Comparison of ENCODE assay signal across 23 cellular contexts in the genomic region with DNA sequence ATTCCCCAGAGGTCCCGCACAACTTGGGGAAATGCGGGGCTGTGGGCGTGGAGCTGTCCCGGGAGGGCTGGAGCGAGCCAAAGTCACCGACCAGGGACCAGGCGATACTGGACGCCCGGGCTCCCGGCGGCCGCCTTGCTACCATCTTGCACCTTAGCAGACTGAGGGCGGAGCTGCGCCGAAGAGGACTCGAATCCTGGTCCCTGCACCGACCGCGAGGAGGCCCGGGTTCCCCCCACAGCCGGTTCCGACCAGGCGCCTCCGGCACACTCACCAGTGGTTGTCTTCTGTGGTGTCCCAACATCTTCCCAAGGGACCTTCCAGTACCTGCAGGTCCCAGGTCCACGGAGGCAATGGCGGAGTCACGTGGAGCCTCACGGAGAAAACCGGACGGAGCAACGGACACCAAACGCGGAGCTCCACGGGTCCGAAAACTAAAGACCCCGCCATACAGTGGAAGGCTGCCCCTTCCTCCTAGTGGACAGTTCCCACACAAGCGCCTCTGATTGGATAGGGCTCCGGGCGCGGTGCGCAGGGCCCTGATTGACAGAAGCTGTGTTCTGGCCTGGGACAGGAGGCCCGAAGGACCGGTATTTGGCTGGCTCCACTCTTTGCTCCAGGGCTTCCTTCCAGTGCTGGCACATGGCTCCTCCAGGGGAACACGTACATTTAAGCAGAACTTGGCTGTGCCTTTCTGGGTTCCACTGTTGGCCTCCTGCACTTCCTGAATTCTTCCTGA.
DNase-seq lines count a peak whose midpoint lies in the region; TF ChIP-seq lines count a peak whose summit lies in the region.
"Had no signal": no experiment of that assay in that cellular context is flagged by ENCODE, and none has a peak within 500 bp of the region (broad histone marks: within the 10 kb centered on the region; RNA-seq: fewer than 3 reads in every experiment).

No MANE protein-coding gene starts in this region.

- H3K27me3 Mint-ChIP-seq in osteocyte (ENCODE audit: unreplicated experiment), result no peaks in the 10 kb centered on the region
- no peaks in the 10 kb centered on the region for H3K27me3 Mint-ChIP-seq in type B pancreatic cell
- H3K27me3 Mint-ChIP-seq: CD4-positive, alpha-beta T cell; CD8-positive, alpha-beta memory T cell had no signal

- peak; percentile 85 for DNase-seq in esophagus muscularis mucosa (ENCODE audit: extremely low spot score)
- peak; percentile 84 for DNase-seq in osteocyte (ENCODE audit: extremely low spot score, unreplicated experiment)
- peak; percentile 65 for DNase-seq in type B pancreatic cell (ENCODE audit: extremely low spot score, unreplicated experiment)
- no peak for DNase-seq in occipital lobe (lab: John Stamatoyannopoulos, UW)
- no peak for DNase-seq in stimulated activated CD4-positive, alpha-beta T cell treated with anti-CD3 and anti-CD28 coated beads, Interleukin-15, amount 100 ng/mL, for 24 hours
- no peak for DNase-seq in HuH-7.5 (ENCODE audit: low spot score)
- DNase-seq: 8988T; ACHN; AML-193; BE2C; CD4-positive, alpha-beta T cell; CD8-positive, alpha-beta memory T cell; DMS 273 treated with DMSO at 0.1 percent for 48 hours; DMS79; EL; GDM1; GOT3; HFFc6 had no signal

- no peaks in the 10 kb centered on the region for H3K36me3 ChIP-seq in esophagus muscularis mucosa
- H3K36me3 ChIP-seq: BE2C; BLaER1 treated with 17β-estradiol and CSF1 and Interleukin-3, amounts not matched to agents 10 nM and 100 nM; HAP-1 had no signal

- H3K27me3 ChIP-seq in esophagus muscularis mucosa, result no peaks in the 10 kb centered on the region
- H3K27me3 ChIP-seq: BE2C; BLaER1 treated with 17β-estradiol and CSF1 and Interleukin-3, amounts not matched to agents 10 nM and 100 nM had no signal

- peaks cover 9% of the 10 kb centered on the region for H3K9me3 Mint-ChIP-seq in osteocyte (ENCODE audit: unreplicated experiment)
- peaks cover 4% of the 10 kb centered on the region for H3K9me3 Mint-ChIP-seq in type B pancreatic cell

- TF ChIP-seq POLR2A in esophagus muscularis mucosa (IDR thresholded peaks at IDR 0.05; ENCODE audit: low read depth), result no peak

- intact Hi-C loops in esophagus muscularis mucosa (cut with DNase I), result no loop called here

- no peak overlapping the region for H3K27ac Mint-ChIP-seq in osteocyte (ENCODE audit: unreplicated experiment)
- no peak overlapping the region for H3K27ac Mint-ChIP-seq in type B pancreatic cell
- H3K27ac Mint-ChIP-seq: CD4-positive, alpha-beta T cell; CD8-positive, alpha-beta memory T cell; HFFc6 had no signal

- H3K4me1 Mint-ChIP-seq in osteocyte (ENCODE audit: unreplicated experiment), result no peaks in the 10 kb centered on the region
- H3K4me1 Mint-ChIP-seq in type B pancreatic cell (ENCODE audit: unreplicated experiment), result no peaks in the 10 kb centered on the region
- H3K4me1 Mint-ChIP-seq: CD14-positive monocyte; CD8-positive, alpha-beta memory T cell had no signal

- peaks cover 0 to 32% (median 23%) of the 10 kb centered on the region in 4 donors for H3K9me3 ChIP-seq in esophagus muscularis mucosa
- H3K9me3 ChIP-seq: BE2C, HAP-1 had no signal

- no peak overlapping the region for H3K4me3 ChIP-seq in esophagus muscularis mucosa
- H3K4me3 ChIP-seq: A549; BLaER1 treated with 17β-estradiol and CSF1 and Interleukin-3, amounts not matched to agents 10 nM and 100 nM; GM12878; HAP-1 had no signal

- no peak overlapping the region for H3K27ac ChIP-seq in esophagus muscularis mucosa (replicated peaks in 1 of 4)
- H3K27ac ChIP-seq: A549; BLaER1 treated with 17β-estradiol and CSF1 and Interleukin-3, amounts not matched to agents 10 nM and 100 nM had no signal

- no peak for TF ChIP-seq EP300 in esophagus muscularis mucosa (IDR thresholded peaks at IDR 0.05)

- H3K4me3 Mint-ChIP-seq in osteocyte (ENCODE audit: unreplicated experiment) (no peak overlapping the region), type B pancreatic cell (no peak overlapping the region)
- H3K4me3 Mint-ChIP-seq: CD14-positive monocyte; CD4-positive, alpha-beta T cell; CD8-positive, alpha-beta memory T cell; HFFc6 had no signal

- no peaks in the 10 kb centered on the region for H3K36me3 Mint-ChIP-seq in osteocyte (ENCODE audit: unreplicated experiment)
- H3K36me3 Mint-ChIP-seq in type B pancreatic cell, result no peaks in the 10 kb centered on the region
- H3K36me3 Mint-ChIP-seq: CD14-positive monocyte had no signal

- TF ChIP-seq CTCF in esophagus muscularis mucosa (IDR thresholded peaks at IDR 0.05) (no peak), osteocyte (IDR thresholded peaks at IDR 0.05) (no peak), type B pancreatic cell (conservative IDR thresholded peaks at IDR 0.05) (no peak)

- WGBS in esophagus muscularis mucosa, result 88% methylated on average over 9 of the region's 44 CpGs

- H3K4me1 ChIP-seq in esophagus muscularis mucosa, result no peaks in the 10 kb centered on the region
- H3K4me1 ChIP-seq: A549; BE2C; BLaER1 treated with 17β-estradiol and CSF1 and Interleukin-3, amounts not matched to agents 10 nM and 100 nM; HAP-1 had no signal

Comparison
In these comparisons a context has a peak if more than half of its experiments do, and no peak if none do; other contexts are left out.
1. DNase-seq: peak in esophagus muscularis mucosa (single experiment), osteocyte (single experiment) and type B pancreatic cell (single experiment); none in occipital lobe (single experiment), stimulated activated CD4-positive, alpha-beta T cell treated with anti-CD3 and anti-CD28 coated beads, Interleukin-15, amount 100 ng/mL, for 24 hours (single experiment) and HuH-7.5 (single experiment).